11 cellular contexts compared by ENCODE assay signal in genomic region chr20:64223526-64224067, GRCh38. TPM values are rescaled to one million over a fixed set of nuclear protein-coding genes. Genes with fewer than 3 reads are reported as not detected.
DNase-seq lines count a peak whose midpoint lies in the region; ATAC-seq, FAIRE-seq and TF ChIP-seq lines count a peak whose summit lies in the region.
"Had no signal": no experiment of that assay in that cellular context is flagged by ENCODE, and none has a peak within 500 bp of the region (broad histone marks: within the 10 kb centered on the region; RNA-seq: fewer than 3 reads in every experiment).

No MANE protein-coding gene starts in this region.

- H3K4me3 Mint-ChIP-seq in activated T-cell treated with anti-CD3 and anti-CD28 coated beads, Interleukin-2, amount 50 U/mL, for 72 hours, result no peak overlapping the region
- H3K4me3 Mint-ChIP-seq: CD4-positive, CD25-positive, alpha-beta regulatory T cell had no signal

- H3K27ac ChIP-seq in 22Rv1 (no peak overlapping the region), iPS-20b (ENCODE audit: low read length) (no peak overlapping the region)

- peak; percentile 85 for FAIRE-seq in HTR-8/SVneo (lab: Jason Lieb, UNC)

- no peaks in the 10 kb centered on the region for H3K9me3 ChIP-seq in iPS-20b (ENCODE audit: insufficient read depth, low read depth, low read length)

- DNase-seq in HTR-8/SVneo (ENCODE audit: insufficient read length, low spot score) (no peak), astrocyte of the cerebellum (ENCODE audit: low read depth) (no peak)
- no peak for DNase-seq in activated T-cell treated with anti-CD3 and anti-CD28 coated beads, Interleukin-2, amount 50 U/mL, for 72 hours
- DNase-seq in stimulated activated CD4-positive, alpha-beta T cell treated with anti-CD3 and anti-CD28 coated beads, Interleukin-2, amount 100 ng/mL, for 48 hours, result no peak
- DNase-seq: CD4-positive, CD25-positive, alpha-beta regulatory T cell; stimulated activated CD4-positive, alpha-beta T cell treated with anti-CD3 and anti-CD28 coated beads, Interleukin-2, amount 100 ng/mL, for 24 hours had no signal

- peaks cover 12% of the 10 kb centered on the region for H3K4me1 Mint-ChIP-seq in activated T-cell treated with anti-CD3 and anti-CD28 coated beads, Interleukin-2, amount 50 U/mL, for 72 hours (ENCODE audit: low read depth)

- H3K27ac Mint-ChIP-seq in activated T-cell treated with anti-CD3 and anti-CD28 coated beads, Interleukin-2, amount 50 U/mL, for 72 hours, result no peak overlapping the region

- no peaks in the 10 kb centered on the region for H3K36me3 Mint-ChIP-seq in activated T-cell treated with anti-CD3 and anti-CD28 coated beads, Interleukin-2, amount 50 U/mL, for 72 hours (ENCODE audit: insufficient read depth in 2 of 2)
- H3K36me3 Mint-ChIP-seq: CD4-positive, CD25-positive, alpha-beta regulatory T cell had no signal

- peak; percentile 2; the same call in 1 of the 2 replicates for TF ChIP-seq CTCF in 22Rv1 (IDR thresholded peaks at IDR 0.05)
- peak; percentile 46 for TF ChIP-seq CTCF in astrocyte of the cerebellum (IDR thresholded peaks at IDR 0.05; ENCODE audit: low read depth, low read length, missing control alignments)

- in situ Hi-C loops in astrocyte of the cerebellum (cut with HindIII; ENCODE audit: low sequenced_read_pairs), result no loop called here

- H3K9ac ChIP-seq in iPS-20b (ENCODE audit: low read depth, low read length), result peak overlapping the region; percentile 20; the same call in 1 of the 2 replicates

- H3K36me3 ChIP-seq in iPS-20b (ENCODE audit: insufficient read depth, low read depth, low read length), result no peaks in the 10 kb centered on the region

- H3K4me1 ChIP-seq in iPS-20b (ENCODE audit: insufficient read depth, low read length), result peaks cover 9% of the 10 kb centered on the region; the same call in 1 of the 2 replicates

- H3K27me3 Mint-ChIP-seq in activated T-cell treated with anti-CD3 and anti-CD28 coated beads, Interleukin-2, amount 50 U/mL, for 72 hours (ENCODE audit: low read depth), result no peaks in the 10 kb centered on the region
- H3K27me3 Mint-ChIP-seq: CD4-positive, CD25-positive, alpha-beta regulatory T cell had no signal

- no peaks in the 10 kb centered on the region for H3K27me3 ChIP-seq in iPS-20b (ENCODE audit: insufficient read depth, low read length)

- H3K9me3 Mint-ChIP-seq in activated T-cell treated with anti-CD3 and anti-CD28 coated beads, Interleukin-2, amount 50 U/mL, for 72 hours, result no peaks in the 10 kb centered on the region
- H3K9me3 Mint-ChIP-seq: CD4-positive, CD25-positive, alpha-beta regulatory T cell had no signal

- H3K4me3 ChIP-seq in astrocyte of the cerebellum (ENCODE audit: low read depth, low read length) (no peak overlapping the region), iPS-20b (ENCODE audit: low read length) (no peak overlapping the region)

- no peak for ATAC-seq in activated T-cell treated with anti-CD3 and anti-CD28 coated beads, Interleukin-2, amount 50 U/mL, for 72 hours (replicated peaks in 1 of 2)
- ATAC-seq in HG03442 (IDR thresholded peaks at IDR 0.05; ENCODE audit: unreplicated experiment) (no peak), GM21717 (IDR thresholded peaks at IDR 0.05; ENCODE audit: unreplicated experiment) (no peak)

RNA-seq across cellular contexts. Expression of gene PCMTD2, which starts 32.0 kb away (rescaled TPM):
- 10 to 100 TPM; 52.8 to 67.8 TPM for total RNA-seq in activated T-cell treated with anti-CD3 and anti-CD28 coated beads, Interleukin-2, amount 50 U/mL, for 72 hours

RNA-seq across cellular contexts. Expression of gene MYT1, which starts 59.3 kb away (rescaled TPM):
- under 1 TPM; 0.12 to 0.23 TPM for total RNA-seq in activated T-cell treated with anti-CD3 and anti-CD28 coated beads, Interleukin-2, amount 50 U/mL, for 72 hours
- total RNA-seq: CD4-positive, CD25-positive, alpha-beta regulatory T cell; glomerular endothelial cell had no signal
